24 cellular contexts compared by ENCODE assay signal in the genomic region with DNA sequence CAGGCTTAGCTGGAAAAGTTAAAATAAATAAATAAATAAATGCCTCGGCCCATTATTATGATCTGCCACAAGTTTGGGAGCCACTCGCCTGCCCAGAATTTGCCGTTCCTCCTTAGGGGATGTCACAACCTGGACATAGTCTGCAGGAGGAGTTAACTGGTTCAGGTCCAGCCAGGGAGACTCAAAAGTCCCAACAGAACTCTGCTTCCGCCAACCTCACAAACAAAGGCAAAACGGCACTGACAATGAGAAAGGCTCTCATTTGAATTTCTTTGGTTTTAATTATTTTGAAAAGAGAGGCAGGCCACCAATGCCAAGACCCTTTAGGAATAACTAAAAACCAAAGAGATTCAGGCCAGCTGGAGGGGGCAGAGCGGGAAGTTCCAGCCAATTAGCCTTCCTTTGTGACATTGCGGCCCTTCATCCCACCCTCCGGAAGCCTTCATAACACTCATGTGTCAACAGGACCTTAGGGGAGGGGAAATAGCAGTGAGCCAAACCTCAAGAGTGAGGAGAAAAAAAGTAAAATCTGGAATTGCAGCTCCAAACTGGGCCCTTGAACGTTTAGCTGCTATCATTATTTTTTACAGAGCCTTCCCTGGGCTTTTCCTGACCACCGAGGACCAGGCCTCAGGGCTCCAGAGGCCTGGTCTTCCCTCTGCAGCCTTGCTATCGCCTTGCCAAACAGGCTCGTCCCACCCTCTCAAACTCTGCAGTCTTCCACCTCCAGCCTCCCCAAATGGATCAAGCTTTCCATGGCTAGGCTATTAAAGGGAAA.
A peak's percentile ranks its signal among the peaks of the same experiment; 100 is the strongest.
DNase-seq lines count a peak whose midpoint lies in the region; ATAC-seq, FAIRE-seq and TF ChIP-seq lines count a peak whose summit lies in the region.
"Had no signal": no experiment of that assay in that cellular context is flagged by ENCODE, and none has a peak within 500 bp of the region (broad histone marks: within the 10 kb centered on the region; RNA-seq: fewer than 3 reads in every experiment).

No MANE protein-coding gene starts in this region.

- H3K4me1 Mint-ChIP-seq in GM23338, result peaks cover 18% of the 10 kb centered on the region
- H3K4me1 Mint-ChIP-seq: activated CD4-positive, alpha-beta T cell treated with anti-CD3 and anti-CD28 coated beads, Interleukin-2, amount 10 ng/mL, durations not matched to agents 7 days and 5 days; central memory CD8-positive, alpha-beta T cell; naive thymus-derived CD4-positive, alpha-beta T cell had no signal

- H4K8ac ChIP-seq in neuronal stem cell (ENCODE audit: low read depth, low read length), result no peak overlapping the region

- no peak overlapping the region for H3K27ac Mint-ChIP-seq in GM23338
- H3K27ac Mint-ChIP-seq: activated CD4-positive, alpha-beta T cell treated with anti-CD3 and anti-CD28 coated beads, Interleukin-2, amount 10 ng/mL, durations not matched to agents 7 days and 5 days; naive thymus-derived CD4-positive, alpha-beta T cell had no signal

- H4K91ac ChIP-seq in neuronal stem cell (ENCODE audit: low read depth, low read length, poor library complexity), result no peak overlapping the region

- H3K79me2 ChIP-seq in GM23338 (replicated peaks; ENCODE audit: insufficient read depth), result no peaks in the 10 kb centered on the region
- H3K79me2 ChIP-seq in K562 (ENCODE audit: control insufficient read depth, insufficient read depth, low read length), result no peaks in the 10 kb centered on the region

- in situ Hi-C loops in K562 (cut with MboI), result no loop called here

- H2BK15ac ChIP-seq in neuronal stem cell (ENCODE audit: low read length), result peak overlapping the region; percentile 54

- H2BK5ac ChIP-seq in neuronal stem cell (ENCODE audit: low read length), result no peak overlapping the region

- TF ChIP-seq EP300 in K562 (IDR thresholded peaks at IDR 0.05; ENCODE audit: low read length), result no peak

- WGBS in K562 (ENCODE audit: insufficient coverage, low coverage, missing lambda C conversion rate), result 17% methylated on average over 11 of the region's 12 CpGs
- WGBS in right cardiac atrium, result 52% methylated on average over 12 of the region's 12 CpGs
- no CpG with 5 or more reads among the region's 12 CpGs for WGBS in neuronal stem cell (ENCODE audit: extremely low coverage in 2 of 2, insufficient read length in 2 of 2, insufficient replicate concordance in 1 of 2), 2 donors

- FAIRE-seq in K562 (lab: Jason Lieb, UNC), result no peak

- H3K9ac ChIP-seq in K562 (ENCODE audit: insufficient read depth in 1 of 2, low read depth in 2 of 2, low read length in 2 of 2) (no peak overlapping the region), neuronal stem cell (ENCODE audit: low read depth, low read length, poor library complexity) (no peak overlapping the region)

- CTCF ChIA-PET in K562 (lab: Yijun Ruan, JAX; ENCODE audit: low intra/inter-chr PET ratio), result no interaction called here

- no peaks in the 10 kb centered on the region for H3F3A ChIP-seq in GM23338 (replicated peaks; ENCODE audit: low read depth)

- peaks cover 3% of the 10 kb centered on the region for H3K27me3 Mint-ChIP-seq in GM23338 (ENCODE audit: insufficient read depth, low read depth, poor library complexity)
- H3K27me3 Mint-ChIP-seq: activated CD4-positive, alpha-beta T cell treated with anti-CD3 and anti-CD28 coated beads, Interleukin-2, amount 10 ng/mL, durations not matched to agents 7 days and 5 days; central memory CD8-positive, alpha-beta T cell had no signal

- peak overlapping the region; percentile 74 for H3K27ac ChIP-seq in GM23338 (ENCODE audit: low read depth)
- H3K27ac ChIP-seq in K562 (ENCODE audit: extremely low read depth, low read depth, low read length), result no peak overlapping the region
- H3K27ac ChIP-seq in right cardiac atrium (ENCODE audit: low read length), result peak overlapping the region; percentile 13
- H3K27ac ChIP-seq in neuronal stem cell (replicated peaks; ENCODE audit: low read length), result no peak overlapping the region
- H3K27ac ChIP-seq: adrenal gland, psoas muscle, testis had no signal

- H2BK120ac ChIP-seq in neuronal stem cell (ENCODE audit: low read depth, low read length), result no peak overlapping the region

- no peak overlapping the region for H3K14ac ChIP-seq in neuronal stem cell (ENCODE audit: low read length)

- H3K9me3 ChIP-seq in K562 (replicated peaks; ENCODE audit: control insufficient read depth, insufficient read depth, low read depth, low read length) (no peaks in the 10 kb centered on the region), right cardiac atrium (ENCODE audit: control insufficient read depth, low read length) (no peaks in the 10 kb centered on the region), neuronal stem cell (replicated peaks in 1 of 2; ENCODE audit: control insufficient read depth in 2 of 2, insufficient read depth in 1 of 2, low read depth in 1 of 2, low read length in 2 of 2) (no peaks in the 10 kb centered on the region)
- H3K9me3 ChIP-seq: adrenal gland, psoas muscle, testis had no signal

- no peak for TF ChIP-seq POLR2A in K562 (conservative IDR thresholded peaks at IDR 0.05)

- H3K4me1 ChIP-seq in GM23338 (ENCODE audit: insufficient read depth), result peaks cover 20% of the 10 kb centered on the region
- no peaks in the 10 kb centered on the region for H3K4me1 ChIP-seq in K562 (replicated peaks in 1 of 2; ENCODE audit: control insufficient read depth in 2 of 2, insufficient read depth in 2 of 2, low read length in 2 of 2)
- H3K4me1 ChIP-seq in right cardiac atrium (ENCODE audit: control insufficient read depth, insufficient read depth, low read length), result no peaks in the 10 kb centered on the region
- peaks cover 0 to 6% of the 10 kb centered on the region in 2 donors for H3K4me1 ChIP-seq in neuronal stem cell (ENCODE audit: control insufficient read depth in 2 of 2, insufficient read depth in 1 of 2, low read depth in 1 of 2, low read length in 2 of 2)
- H3K4me1 ChIP-seq: adrenal gland, psoas muscle, testis had no signal

- H3K9me2 ChIP-seq in GM23338 (ENCODE audit: insufficient read depth), result peaks cover 6% of the 10 kb centered on the region

- H3K4ac ChIP-seq in neuronal stem cell (ENCODE audit: low read length), result no peak overlapping the region

- peak overlapping the region; percentile 61; the same call in 1 of the 2 replicates for H2AFZ ChIP-seq in GM23338
- 0 out of 2 replicates have a peak overlapping the region, but pooled peaks have one; percentile 22 for H2AFZ ChIP-seq in K562 (ENCODE audit: low read depth, low read length)
- peak overlapping the region; percentile 70 for H2AFZ ChIP-seq in neuronal stem cell (ENCODE audit: low read length)

- no peak overlapping the region for H3K4me3 Mint-ChIP-seq in GM23338
- H3K4me3 Mint-ChIP-seq: activated CD4-positive, alpha-beta T cell treated with anti-CD3 and anti-CD28 coated beads, Interleukin-2, amount 10 ng/mL, durations not matched to agents 7 days and 5 days; central memory CD8-positive, alpha-beta T cell; naive thymus-derived CD4-positive, alpha-beta T cell had no signal

- no peaks in the 10 kb centered on the region; the same call in 2 of the 3 replicates for H3K9me3 Mint-ChIP-seq in GM23338
- H3K9me3 Mint-ChIP-seq: activated CD4-positive, alpha-beta T cell treated with anti-CD3 and anti-CD28 coated beads, Interleukin-2, amount 10 ng/mL, durations not matched to agents 7 days and 5 days; central memory CD8-positive, alpha-beta T cell; naive thymus-derived CD4-positive, alpha-beta T cell had no signal

- POLR2A ChIA-PET in K562 (lab: Yijun Ruan, JAX), result no interaction called here

- no peak overlapping the region for H2BK12ac ChIP-seq in neuronal stem cell (ENCODE audit: low read length)

- no peaks in the 10 kb centered on the region for H3K79me1 ChIP-seq in neuronal stem cell (ENCODE audit: low read depth, low read length)

- peak; percentile 79 for ATAC-seq in GM23338
- no peak; the same call in 2 of the 3 replicates for ATAC-seq in K562
- ATAC-seq in right cardiac atrium, result peak; percentile 75 to 84
- ATAC-seq in HG03159 (IDR thresholded peaks at IDR 0.05; ENCODE audit: unreplicated experiment), result no peak
- ATAC-seq: esophagus mucosa; naive thymus-derived CD4-positive, alpha-beta T cell; psoas muscle had no signal

- no peak overlapping the region for H2AK5ac ChIP-seq in neuronal stem cell (ENCODE audit: low read depth, low read length)

- TF ChIP-seq RAD21 in K562 (CRISPR knock-in tag; conservative IDR thresholded peaks at IDR 0.05 in 1 of 2, IDR thresholded peaks at IDR 0.05 in 1 of 2), result no peak

- no peaks in the 10 kb centered on the region for H3K9me1 ChIP-seq in K562 (ENCODE audit: control insufficient read depth, insufficient read depth, low read length)

- H3K4me3 ChIP-seq in GM23338 (no peak overlapping the region), K562 (no peak overlapping the region), right cardiac atrium (ENCODE audit: low read length) (no peak overlapping the region), neuronal stem cell (ENCODE audit: low read length in 2 of 2) (no peak overlapping the region)
- H3K4me3 ChIP-seq: adrenal gland, lung, psoas muscle, testis had no signal

- DNase-seq in GM23338 (ENCODE audit: low spot score) (peak; percentile 37), K562 (ENCODE audit: extremely low read depth in 1 of 4, low spot score in 3 of 4) (no peak), right cardiac atrium (peak; percentile 27 to 63 (median 51)), neuronal stem cell (ENCODE audit: low spot score) (no peak), mesenteric fat pad (ENCODE audit: low spot score) (no peak), NCI-H748 treated with DMSO at 0.1 percent for 48 hours (lab: John Stamatoyannopoulos, UW) (no peak)
- no peak for DNase-seq in activated T-cell treated with anti-CD3 and anti-CD28 coated beads, Interleukin-2, amount 50 U/mL, for 1 hour
- DNase-seq: activated CD4-positive, alpha-beta T cell treated with anti-CD3 and anti-CD28 coated beads, Interleukin-2, amount 10 ng/mL, durations not matched to agents 7 days and 5 days; activated CD8-positive, alpha-beta memory T cell treated with anti-CD3 and anti-CD28 coated beads, Interleukin-2, amount 50 U/mL, for 4 hours; activated gamma-delta T cell; adrenal gland; DMS 273 treated with DMSO at 0.1 percent for 48 hours; GDM1; Kasumi-1; naive thymus-derived CD4-positive, alpha-beta T cell; NCI-H1092; NCI-H2081 treated with DMSO at 0.1 percent for 48 hours; NCI-H510A; psoas muscle; testis had no signal

- no peak overlapping the region for H3K18ac ChIP-seq in neuronal stem cell (ENCODE audit: low read length)

- intact Hi-C loops in K562 (cut with micrococcal nuclease) (no loop called here), right cardiac atrium (cut with DNase I) (no loop called here)

- H3K36me3 ChIP-seq in GM23338 (ENCODE audit: insufficient read depth) (peaks cover 11% of the 10 kb centered on the region; the same call in 1 of the 2 replicates), K562 (ENCODE audit: control insufficient read depth, insufficient read depth, low read length) (no peaks in the 10 kb centered on the region), neuronal stem cell (replicated peaks in 1 of 2; ENCODE audit: control insufficient read depth in 2 of 2, insufficient read depth in 2 of 2, low read length in 2 of 2) (no peaks in the 10 kb centered on the region)
- H3K36me3 ChIP-seq: adrenal gland had no signal

- H4K20me1 ChIP-seq in GM23338 (replicated peaks; ENCODE audit: insufficient read depth) (no peaks in the 10 kb centered on the region), K562 (replicated peaks; ENCODE audit: control insufficient read depth, insufficient read depth, low read length) (no peaks in the 10 kb centered on the region)

- no peaks in the 10 kb centered on the region for H3K27me3 ChIP-seq in GM23338 (ENCODE audit: insufficient read depth)
- peaks cover 0 to 3% of the 10 kb centered on the region in 2 experiments; a peak in 2 of 5 replicates for H3K27me3 ChIP-seq in K562 (ENCODE audit: control insufficient read depth in 2 of 2, insufficient read depth in 2 of 2, low read length in 2 of 2)
- no peaks in the 10 kb centered on the region for H3K27me3 ChIP-seq in right cardiac atrium (ENCODE audit: control insufficient read depth, insufficient read depth)
- H3K27me3 ChIP-seq in neuronal stem cell (ENCODE audit: control insufficient read depth in 3 of 3, insufficient read depth in 3 of 3, low read depth in 1 of 3, low read length in 3 of 3), result no peaks in the 10 kb centered on the region
- H3K27me3 ChIP-seq: adrenal gland, testis had no signal

- H3K23ac ChIP-seq in neuronal stem cell (ENCODE audit: low read depth, low read length, poor library complexity), result no peak overlapping the region

- peak overlapping the region; percentile 38 for H3K4me2 ChIP-seq in GM23338
- H3K4me2 ChIP-seq in K562 (ENCODE audit: insufficient read depth, low read length), result no peak overlapping the region
- H3K4me2 ChIP-seq in neuronal stem cell (ENCODE audit: insufficient read depth, low read length, poor library complexity, severe bottlenecking), result no peak overlapping the region

- TF ChIP-seq CTCF in GM23338 (conservative IDR thresholded peaks at IDR 0.05; ENCODE audit: low read depth in 2 of 2), result no peak
- no peak for TF ChIP-seq CTCF in K562 (IDR thresholded peaks at IDR 0.05 in 2 of 3, conservative IDR thresholded peaks at IDR 0.05 in 1 of 3; ENCODE audit: insufficient read depth in 2 of 3, low read depth in 1 of 3, low read length in 3 of 3)

- no peaks in the 10 kb centered on the region for H3K36me3 Mint-ChIP-seq in GM23338 (ENCODE audit: low read depth)
- H3K36me3 Mint-ChIP-seq: naive thymus-derived CD4-positive, alpha-beta T cell had no signal

- no TSS peak for BruUV-seq in K562 (replicated peaks; lab: Mats Ljungman, UMichigan)

Comparison
In these comparisons a context has a peak if more than half of its experiments do, and no peak if none do; other contexts are left out.
1. ATAC-seq: peak in GM23338 (single experiment) and right cardiac atrium (2 of 2); none in K562 (single experiment) and HG03159 (single experiment).
2. DNase-seq: peak in GM23338 (single experiment) and right cardiac atrium (3 of 3); none in K562 (0 of 4), neuronal stem cell (single experiment), mesenteric fat pad (single experiment), activated T-cell treated with anti-CD3 and anti-CD28 coated beads, Interleukin-2, amount 50 U/mL, for 1 hour (single experiment) and NCI-H748 treated with DMSO at 0.1 percent for 48 hours (single experiment).
3. H3K27ac ChIP-seq: peak in GM23338 (single experiment) and right cardiac atrium (single experiment); none in K562 (single experiment) and neuronal stem cell (single experiment).
4. Peak in every context shown above with its lines, with median percentiles within 50 percentile points of each other: H2AFZ ChIP-seq.